Comparison of ENCODE assay signal across 14 cellular contexts in the genomic region with DNA sequence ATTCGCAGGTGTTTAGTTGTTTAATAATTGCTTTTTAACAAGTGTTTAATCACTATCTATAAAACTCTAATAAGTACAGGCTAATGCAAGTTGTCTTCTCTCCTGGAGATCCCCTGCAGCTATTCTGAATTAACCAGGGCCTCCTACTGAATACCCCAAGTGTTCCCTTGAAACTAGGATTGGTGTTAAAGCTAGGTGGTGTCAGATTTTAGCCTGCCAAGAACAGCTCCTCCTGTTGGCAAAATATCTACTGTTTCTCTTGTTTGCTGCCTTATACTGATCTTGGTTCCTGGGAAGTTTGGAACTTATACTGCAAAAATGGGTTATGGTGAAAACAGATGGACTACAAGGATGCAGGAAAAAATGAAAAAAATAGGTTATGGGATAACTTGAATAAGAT.
"Had no signal": no experiment of that assay in that cellular context is flagged by ENCODE, and none has a peak within 500 bp of the region (broad histone marks: within the 10 kb centered on the region; RNA-seq: fewer than 3 reads in every experiment).

No MANE protein-coding gene starts in this region.

- H3K4me3 ChIP-seq: ascending aorta, cardiac muscle cell, coronary artery, lower lobe of right lung had no signal

- DNase-seq: activated CD4-positive, alpha-beta T cell treated with anti-CD3 and anti-CD28 coated beads for 48 hours; activated naive CD4-positive, alpha-beta T cell treated with Interleukin-2 at 50 U/mL for 16 hours; activated naive CD8-positive, alpha-beta T cell treated with anti-CD3 and anti-CD28 coated beads, Interleukin-2, amount 50 U/mL, for 24 hours; effector CD4-positive, alpha-beta T cell; lower lobe of right lung; midbrain; retina; stimulated activated CD4-positive, alpha-beta T cell treated with anti-CD3 and anti-CD28 coated beads, Interleukin-4, amount 100 ng/mL, for 1 hour; stimulated activated CD8-positive, alpha-beta memory T cell treated with anti-CD3 and anti-CD28 coated beads, Interleukin-4, amount 100 ng/mL, for 48 hours; stimulated activated naive CD8-positive, alpha-beta T cell treated with anti-CD3 and anti-CD28 coated beads, Interleukin-15, Interleukin-2, amounts not matched to agents 100 U/mL and 50 U/mL, for 24 hours had no signal

- ATAC-seq: activated naive CD8-positive, alpha-beta T cell treated with anti-CD3 and anti-CD28 coated beads, Interleukin-2, amount 50 U/mL, for 24 hours; lower lobe of right lung; stimulated activated naive CD8-positive, alpha-beta T cell treated with anti-CD3 and anti-CD28 coated beads, Interleukin-15, Interleukin-2, amounts not matched to agents 100 U/mL and 50 U/mL, for 24 hours had no signal

- H3K9me3 ChIP-seq: ascending aorta, lower lobe of right lung, neutrophil had no signal

- H3K36me3 ChIP-seq: ascending aorta, cardiac muscle cell, lower lobe of right lung, neutrophil had no signal

- H3K4me1 ChIP-seq: ascending aorta, lower lobe of right lung had no signal

- H3K27ac ChIP-seq: ascending aorta, cardiac muscle cell, coronary artery, lower lobe of right lung, neutrophil had no signal

- H3K27me3 ChIP-seq: ascending aorta, cardiac muscle cell, neutrophil had no signal
